Comparison of ENCODE assay signal across 9 cellular contexts in genomic region chr9:14031015-14031414, GRCh38.
A peak's percentile ranks its signal among the peaks of the same experiment; 100 is the strongest.
DNase-seq lines count a peak whose midpoint lies in the region; ATAC-seq, FAIRE-seq and TF ChIP-seq lines count a peak whose summit lies in the region.
"Had no signal": no experiment of that assay in that cellular context is flagged by ENCODE, and none has a peak within 500 bp of the region (broad histone marks: within the 10 kb centered on the region; RNA-seq: fewer than 3 reads in every experiment).

No MANE protein-coding gene starts in this region.

- no peaks in the 10 kb centered on the region for H3K36me3 Mint-ChIP-seq in mesothelial cell of epicardium
- no peaks in the 10 kb centered on the region for H3K36me3 Mint-ChIP-seq in type B pancreatic cell
- H3K36me3 Mint-ChIP-seq in activated T-helper 17 cell treated with anti-CD3 and anti-CD28 coated beads, Interleukin-2, amount 50 U/mL, for 72 hours (ENCODE audit: low read depth): no peaks in the 10 kb centered on the region
- H3K36me3 Mint-ChIP-seq: activated naive CD8-positive, alpha-beta T cell; memory B cell had no signal

- H3K9me3 ChIP-seq in fibroblast of lung (ENCODE audit: control insufficient read depth, insufficient read depth, low read depth, low read length): no peaks in the 10 kb centered on the region

- H3K9ac ChIP-seq in fibroblast of lung (ENCODE audit: insufficient read depth, low read length): no peak overlapping the region

- H3K4me3 Mint-ChIP-seq in mesothelial cell of epicardium: peak overlapping the region; percentile 13
- peak overlapping the region; percentile 67 for H3K4me3 Mint-ChIP-seq in type B pancreatic cell
- no peak overlapping the region for H3K4me3 Mint-ChIP-seq in activated T-helper 17 cell treated with anti-CD3 and anti-CD28 coated beads, Interleukin-2, amount 50 U/mL, for 72 hours
- H3K4me3 Mint-ChIP-seq: activated naive CD8-positive, alpha-beta T cell; memory B cell had no signal

- POLR2A ChIA-PET in RWPE1 (lab: Yijun Ruan, JAX; ENCODE audit: low non-redundant PET): no interaction called here

- peak overlapping the region; percentile 16 for H3K4me2 ChIP-seq in fibroblast of lung (ENCODE audit: extremely low read depth, insufficient read depth, low read length)

- peaks cover 73% of the 10 kb centered on the region for H3K4me1 Mint-ChIP-seq in mesothelial cell of epicardium
- peaks cover 47% of the 10 kb centered on the region for H3K4me1 Mint-ChIP-seq in type B pancreatic cell (ENCODE audit: unreplicated experiment)
- no peaks in the 10 kb centered on the region for H3K4me1 Mint-ChIP-seq in activated T-helper 17 cell treated with anti-CD3 and anti-CD28 coated beads, Interleukin-2, amount 50 U/mL, for 72 hours
- H3K4me1 Mint-ChIP-seq: memory B cell had no signal

- no peak for ATAC-seq in GM18505 (IDR thresholded peaks at IDR 0.05; ENCODE audit: unreplicated experiment)
- no peak for ATAC-seq in activated T-helper 17 cell treated with anti-CD3 and anti-CD28 coated beads, Interleukin-2, amount 50 U/mL, for 72 hours (replicated peaks)

- DNase-seq in RWPE1 (ENCODE audit: low spot score) (no peak), fibroblast of lung (ENCODE audit: low read depth in 2 of 2) (peak; percentile 67 to 93), mesothelial cell of epicardium (ENCODE audit: low spot score in 2 of 2, unreplicated experiment in 2 of 2) (no peak), type B pancreatic cell (ENCODE audit: extremely low spot score, unreplicated experiment) (no peak), GM12891 (ENCODE audit: insufficient read length, low spot score) (no peak)

- no peak for FAIRE-seq in GM12891 (lab: Jason Lieb, UNC)

- peak overlapping the region in 1 of 4 experiments; percentile 40 for H3K4me3 ChIP-seq in fibroblast of lung (replicated peaks in 1 of 4; ENCODE audit: control extremely low read depth in 1 of 4, insufficient read depth in 1 of 4, low read depth in 3 of 4, low read length in 4 of 4)

- H4K20me1 ChIP-seq in fibroblast of lung (ENCODE audit: control insufficient read depth, extremely low read depth, insufficient read depth, low read length): no peaks in the 10 kb centered on the region

- TF ChIP-seq CTCF in RWPE1 (conservative IDR thresholded peaks at IDR 0.05; ENCODE audit: low read depth) (no peak), fibroblast of lung (conservative IDR thresholded peaks at IDR 0.05 in 1 of 2, IDR thresholded peaks at IDR 0.05 in 1 of 2; ENCODE audit: low read depth in 1 of 2, low read length in 2 of 2) (peak in 1 of 2 donors; percentile 62), mesothelial cell of epicardium (IDR thresholded peaks at IDR 0.05; ENCODE audit: unreplicated experiment) (no peak), type B pancreatic cell (conservative IDR thresholded peaks at IDR 0.05) (peak; percentile 31)

- H3K36me3 ChIP-seq in fibroblast of lung (ENCODE audit: control insufficient read depth, insufficient read depth, low read length): no peaks in the 10 kb centered on the region

- H3K79me2 ChIP-seq in fibroblast of lung (ENCODE audit: control insufficient read depth, insufficient read depth, low read length): no peaks in the 10 kb centered on the region

- H3K27ac Mint-ChIP-seq in mesothelial cell of epicardium (peak overlapping the region; percentile 96), type B pancreatic cell (peak overlapping the region; percentile 88)
- H3K27ac Mint-ChIP-seq in activated T-helper 17 cell treated with anti-CD3 and anti-CD28 coated beads, Interleukin-2, amount 50 U/mL, for 72 hours: no peak overlapping the region
- H3K27ac Mint-ChIP-seq: activated naive CD8-positive, alpha-beta T cell; memory B cell had no signal

- TF ChIP-seq POLR2A in GM12891 (IDR thresholded peaks at IDR 0.05; ENCODE audit: low read depth, low read length): no peak
- TF ChIP-seq POLR2A in GM18505 (IDR thresholded peaks at IDR 0.05; ENCODE audit: borderline replicate concordance, extremely low read depth, insufficient read depth, insufficient read length): no peak

- peak overlapping the region; percentile 34 for H2AFZ ChIP-seq in fibroblast of lung (ENCODE audit: low read length)

- peak overlapping the region; percentile 50 for H3K27ac ChIP-seq in RWPE1
- no peak overlapping the region for H3K27ac ChIP-seq in fibroblast of lung (ENCODE audit: insufficient read depth, low read length)

- CTCF ChIA-PET in RWPE1 (lab: Yijun Ruan, JAX): no interaction called here

- no peaks in the 10 kb centered on the region for H3K9me3 Mint-ChIP-seq in mesothelial cell of epicardium
- H3K9me3 Mint-ChIP-seq in type B pancreatic cell: peaks cover 5% of the 10 kb centered on the region
- H3K9me3 Mint-ChIP-seq in activated T-helper 17 cell treated with anti-CD3 and anti-CD28 coated beads, Interleukin-2, amount 50 U/mL, for 72 hours: no peaks in the 10 kb centered on the region

- H3K27me3 ChIP-seq in fibroblast of lung (ENCODE audit: control insufficient read depth, insufficient read depth, low read length): no peaks in the 10 kb centered on the region

- no peaks in the 10 kb centered on the region for H3K4me1 ChIP-seq in fibroblast of lung (ENCODE audit: control insufficient read depth, extremely low read depth, insufficient read depth, low read length)

- H3K27me3 Mint-ChIP-seq in mesothelial cell of epicardium (ENCODE audit: low read depth): no peaks in the 10 kb centered on the region
- H3K27me3 Mint-ChIP-seq in type B pancreatic cell: no peaks in the 10 kb centered on the region
- peaks cover 6% of the 10 kb centered on the region for H3K27me3 Mint-ChIP-seq in activated T-helper 17 cell treated with anti-CD3 and anti-CD28 coated beads, Interleukin-2, amount 50 U/mL, for 72 hours
- H3K27me3 Mint-ChIP-seq: memory B cell had no signal

TF ChIP-seq in GM12891, 5 proteins besides CTCF, POLR2A, EP300 and RAD21:
- no peak for TF ChIP-seq POLR2AphosphoS5 (IDR thresholded peaks at IDR 0.05; ENCODE audit: low read depth, low read length)
- no peak for TF ChIP-seq POU2F2 (IDR thresholded peaks at IDR 0.05; ENCODE audit: low read depth, low read length)
- TF ChIP-seq TAF1 (IDR thresholded peaks at IDR 0.05; ENCODE audit: low read depth, low read length): no peak
- no peak for TF ChIP-seq SPI1 (IDR thresholded peaks at IDR 0.05; ENCODE audit: low read depth, low read length)
- no peak for TF ChIP-seq PAX5 (IDR thresholded peaks at IDR 0.05; ENCODE audit: insufficient read depth, low read length, severe bottlenecking)

Comparison
In these comparisons a context has a peak if more than half of its experiments do, and no peak if none do; other contexts are left out.
1. DNase-seq: peak in fibroblast of lung (2 of 2); none in RWPE1 (single experiment), mesothelial cell of epicardium (0 of 2), type B pancreatic cell (single experiment) and GM12891 (single experiment).